In the genomic region with DNA sequence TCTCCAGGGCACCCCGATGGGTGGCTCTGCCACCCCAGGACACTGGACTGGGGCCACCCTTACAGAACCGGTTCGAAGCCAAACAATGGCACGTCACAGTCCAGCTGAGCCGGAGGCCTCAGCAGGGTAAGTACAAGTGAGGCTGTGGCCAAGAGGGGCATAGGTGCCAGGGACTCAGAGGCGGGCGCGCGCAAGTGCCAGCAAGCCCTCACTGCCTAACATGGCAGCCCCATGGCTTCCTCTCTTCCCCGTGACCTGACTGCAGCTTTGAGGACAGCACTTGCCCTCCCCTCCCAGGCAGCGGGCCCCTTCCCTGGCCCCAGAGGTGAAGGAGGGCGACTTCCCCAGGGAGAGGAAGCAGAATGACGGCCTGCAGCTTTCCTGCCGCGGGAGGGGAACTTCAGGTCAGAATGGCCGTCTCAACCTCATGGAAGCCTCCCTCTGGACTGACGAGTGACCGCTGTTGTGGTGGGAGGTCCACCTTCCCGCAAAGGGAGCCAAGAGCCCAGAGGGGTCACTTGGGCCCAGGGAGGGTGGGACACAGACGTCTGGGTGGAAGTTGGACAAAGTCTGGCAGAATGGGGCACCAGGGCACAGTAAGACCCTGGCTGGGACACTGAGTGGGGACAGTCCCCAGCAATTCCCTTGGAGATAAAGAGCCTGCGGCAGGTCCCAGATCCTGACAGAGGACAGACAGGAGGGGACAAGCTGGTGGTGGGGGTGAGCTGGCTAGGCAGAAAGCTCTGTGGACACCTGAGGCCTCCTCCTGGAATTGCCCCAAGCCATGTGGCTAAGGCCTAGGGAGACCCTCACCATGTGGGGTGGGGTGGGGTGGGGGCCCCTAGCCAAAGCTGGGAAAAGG, we compare ENCODE assay signal across 1 cellular context.
A peak's percentile ranks its signal among the peaks of the same experiment; 100 is the strongest.
TF ChIP-seq lines count a peak whose summit lies in the region.

No MANE protein-coding gene starts in this region.

TF ChIP-seq in HepG2, 621 proteins besides CTCF, POLR2A, EP300 and RAD21 (continued from another document):
- TF ChIP-seq, protein P1, sequence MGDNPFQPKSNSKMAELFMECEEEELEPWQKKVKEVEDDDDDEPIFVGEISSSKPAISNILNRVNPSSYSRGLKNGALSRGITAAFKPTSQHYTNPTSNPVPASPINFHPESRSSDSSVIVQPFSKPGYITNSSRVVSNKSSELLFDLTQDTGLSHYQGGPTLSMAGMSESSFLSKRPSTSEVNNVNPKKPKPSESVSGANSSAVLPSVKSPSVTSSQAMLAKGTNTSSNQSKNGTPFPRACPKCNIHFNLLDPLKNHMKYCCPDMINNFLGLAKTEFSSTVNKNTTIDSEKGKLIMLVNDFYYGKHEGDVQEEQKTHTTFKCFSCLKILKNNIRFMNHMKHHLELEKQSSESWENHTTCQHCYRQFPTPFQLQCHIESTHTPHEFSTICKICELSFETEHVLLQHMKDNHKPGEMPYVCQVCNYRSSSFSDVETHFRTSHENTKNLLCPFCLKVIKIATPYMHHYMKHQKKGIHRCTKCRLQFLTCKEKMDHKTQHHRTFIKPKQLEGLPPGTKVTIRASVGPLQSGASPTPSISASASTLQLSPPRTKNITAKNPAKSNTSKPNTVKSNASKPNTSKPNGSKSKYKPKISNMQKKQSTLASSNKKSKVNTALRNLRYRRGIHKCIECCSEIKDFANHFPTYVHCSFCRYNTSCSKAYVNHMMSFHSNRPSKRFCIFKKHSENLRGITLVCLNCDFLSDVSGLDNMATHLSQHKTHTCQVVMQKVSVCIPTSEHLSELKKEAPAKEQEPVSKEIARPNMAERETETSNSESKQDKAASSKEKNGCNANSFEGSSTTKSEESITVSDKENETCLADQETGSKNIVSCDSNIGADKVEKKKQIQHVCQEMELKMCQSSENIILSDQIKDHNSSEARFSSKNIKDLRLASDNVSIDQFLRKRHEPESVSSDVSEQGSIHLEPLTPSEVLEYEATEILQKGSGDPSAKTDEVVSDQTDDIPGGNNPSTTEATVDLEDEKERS (CRISPR knock-in tag; IDR thresholded peaks at IDR 0.05), result 0 out of 2 replicates have a peak, but pooled peaks have one; percentile 66
- 0 out of 2 replicates have a peak, but pooled peaks have one; percentile 17 for TF ChIP-seq ZNF33B (CRISPR knock-in tag; IDR thresholded peaks at IDR 0.05)
- no peak for TF ChIP-seq TCF7L2 (IDR thresholded peaks at IDR 0.05; ENCODE audit: low read depth, low read length)
- TF ChIP-seq TSC22D2 (CRISPR knock-in tag; IDR thresholded peaks at IDR 0.05; ENCODE audit: borderline replicate concordance), result no peak
- TF ChIP-seq, protein P2, sequence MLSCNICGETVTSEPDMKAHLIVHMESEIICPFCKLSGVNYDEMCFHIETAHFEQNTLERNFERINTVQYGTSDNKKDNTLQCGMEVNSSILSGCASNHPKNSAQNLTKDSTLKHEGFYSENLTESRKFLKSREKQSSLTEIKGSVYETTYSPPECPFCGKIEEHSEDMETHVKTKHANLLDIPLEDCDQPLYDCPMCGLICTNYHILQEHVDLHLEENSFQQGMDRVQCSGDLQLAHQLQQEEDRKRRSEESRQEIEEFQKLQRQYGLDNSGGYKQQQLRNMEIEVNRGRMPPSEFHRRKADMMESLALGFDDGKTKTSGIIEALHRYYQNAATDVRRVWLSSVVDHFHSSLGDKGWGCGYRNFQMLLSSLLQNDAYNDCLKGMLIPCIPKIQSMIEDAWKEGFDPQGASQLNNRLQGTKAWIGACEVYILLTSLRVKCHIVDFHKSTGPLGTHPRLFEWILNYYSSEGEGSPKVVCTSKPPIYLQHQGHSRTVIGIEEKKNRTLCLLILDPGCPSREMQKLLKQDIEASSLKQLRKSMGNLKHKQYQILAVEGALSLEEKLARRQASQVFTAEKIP (CRISPR knock-in tag; IDR thresholded peaks at IDR 0.05; ENCODE audit: borderline replicate concordance), result no peak
- 0 out of 2 replicates have a peak, but pooled peaks have one; percentile 21 for TF ChIP-seq ZNF331 (CRISPR knock-in tag; IDR thresholded peaks at IDR 0.05)
- TF ChIP-seq, protein P3, sequence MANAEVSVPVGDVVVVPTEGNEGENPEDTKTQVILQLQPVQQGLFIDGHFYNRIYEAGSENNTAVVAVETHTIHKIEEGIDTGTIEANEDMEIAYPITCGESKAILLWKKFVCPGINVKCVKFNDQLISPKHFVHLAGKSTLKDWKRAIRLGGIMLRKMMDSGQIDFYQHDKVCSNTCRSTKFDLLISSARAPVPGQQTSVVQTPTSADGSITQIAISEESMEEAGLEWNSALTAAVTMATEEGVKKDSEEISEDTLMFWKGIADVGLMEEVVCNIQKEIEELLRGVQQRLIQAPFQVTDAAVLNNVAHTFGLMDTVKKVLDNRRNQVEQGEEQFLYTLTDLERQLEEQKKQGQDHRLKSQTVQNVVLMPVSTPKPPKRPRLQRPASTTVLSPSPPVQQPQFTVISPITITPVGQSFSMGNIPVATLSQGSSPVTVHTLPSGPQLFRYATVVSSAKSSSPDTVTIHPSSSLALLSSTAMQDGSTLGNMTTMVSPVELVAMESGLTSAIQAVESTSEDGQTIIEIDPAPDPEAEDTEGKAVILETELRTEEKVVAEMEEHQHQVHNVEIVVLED (CRISPR knock-in tag; IDR thresholded peaks at IDR 0.05; ENCODE audit: borderline replicate concordance), result no peak
- TF ChIP-seq, protein P4, sequence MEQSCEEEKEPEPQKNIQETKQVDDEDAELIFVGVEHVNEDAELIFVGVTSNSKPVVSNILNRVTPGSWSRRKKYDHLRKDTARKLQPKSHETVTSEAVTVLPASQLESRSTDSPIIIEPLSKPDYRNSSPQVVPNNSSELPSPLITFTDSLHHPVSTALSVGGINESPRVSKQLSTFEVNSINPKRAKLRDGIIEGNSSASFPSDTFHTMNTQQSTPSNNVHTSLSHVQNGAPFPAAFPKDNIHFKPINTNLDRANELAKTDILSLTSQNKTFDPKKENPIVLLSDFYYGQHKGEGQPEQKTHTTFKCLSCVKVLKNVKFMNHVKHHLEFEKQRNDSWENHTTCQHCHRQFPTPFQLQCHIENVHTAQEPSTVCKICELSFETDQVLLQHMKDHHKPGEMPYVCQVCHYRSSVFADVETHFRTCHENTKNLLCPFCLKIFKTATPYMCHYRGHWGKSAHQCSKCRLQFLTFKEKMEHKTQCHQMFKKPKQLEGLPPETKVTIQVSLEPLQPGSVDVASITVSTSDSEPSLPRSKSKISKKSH (CRISPR knock-in tag; IDR thresholded peaks at IDR 0.05; ENCODE audit: borderline replicate concordance), result no peak; the same call in 1 of the 2 replicates
- TF ChIP-seq HNRNPL (IDR thresholded peaks at IDR 0.05; ENCODE audit: low read depth, low read length), result peak; percentile 94
- TF ChIP-seq ZNF343 (CRISPR knock-in tag; IDR thresholded peaks at IDR 0.05), result peak; percentile 27; the same call in 1 of the 2 replicates
- no peak for TF ChIP-seq KDM4B (CRISPR knock-in tag; IDR thresholded peaks at IDR 0.05)
- no peak for TF ChIP-seq ZNF441 (CRISPR knock-in tag; IDR thresholded peaks at IDR 0.05; ENCODE audit: borderline replicate concordance)
- TF ChIP-seq HOXD1 (CRISPR knock-in tag; IDR thresholded peaks at IDR 0.05), result no peak
- 0 out of 2 replicates have a peak, but pooled peaks have one; percentile 33 for TF ChIP-seq ELF3 (CRISPR knock-in tag; IDR thresholded peaks at IDR 0.05)
- no peak for TF ChIP-seq MIXL1 (CRISPR knock-in tag; IDR thresholded peaks at IDR 0.05)
- TF ChIP-seq KLF11 (CRISPR knock-in tag; IDR thresholded peaks at IDR 0.05), result 0 out of 2 replicates have a peak, but pooled peaks have one; percentile 45
- no peak for TF ChIP-seq POLR2AphosphoS5 (IDR thresholded peaks at IDR 0.05; ENCODE audit: low read depth, low read length)
- TF ChIP-seq, protein P5, sequence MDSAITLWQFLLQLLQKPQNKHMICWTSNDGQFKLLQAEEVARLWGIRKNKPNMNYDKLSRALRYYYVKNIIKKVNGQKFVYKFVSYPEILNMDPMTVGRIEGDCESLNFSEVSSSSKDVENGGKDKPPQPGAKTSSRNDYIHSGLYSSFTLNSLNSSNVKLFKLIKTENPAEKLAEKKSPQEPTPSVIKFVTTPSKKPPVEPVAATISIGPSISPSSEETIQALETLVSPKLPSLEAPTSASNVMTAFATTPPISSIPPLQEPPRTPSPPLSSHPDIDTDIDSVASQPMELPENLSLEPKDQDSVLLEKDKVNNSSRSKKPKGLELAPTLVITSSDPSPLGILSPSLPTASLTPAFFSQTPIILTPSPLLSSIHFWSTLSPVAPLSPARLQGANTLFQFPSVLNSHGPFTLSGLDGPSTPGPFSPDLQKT (CRISPR knock-in tag; IDR thresholded peaks at IDR 0.05; ENCODE audit: borderline replicate concordance), result no peak
- no peak for TF ChIP-seq ZBTB42 (CRISPR knock-in tag; IDR thresholded peaks at IDR 0.05)
- no peak; the same call in 1 of the 2 replicates for TF ChIP-seq ZSCAN21 (CRISPR knock-in tag; IDR thresholded peaks at IDR 0.05; ENCODE audit: borderline replicate concordance)
- TF ChIP-seq PRMT3 (CRISPR knock-in tag; IDR thresholded peaks at IDR 0.05; ENCODE audit: borderline replicate concordance, low read depth), result no peak
- TF ChIP-seq POLR2G (IDR thresholded peaks at IDR 0.05; ENCODE audit: low read depth, low read length), result no peak; the same call in 1 of the 2 replicates
- TF ChIP-seq KLF12 (CRISPR knock-in tag; IDR thresholded peaks at IDR 0.05; ENCODE audit: borderline replicate concordance), result 0 out of 2 replicates have a peak, but pooled peaks have one; percentile 15
